Comparison of ENCODE assay signal across 8 cellular contexts in the genomic region with DNA sequence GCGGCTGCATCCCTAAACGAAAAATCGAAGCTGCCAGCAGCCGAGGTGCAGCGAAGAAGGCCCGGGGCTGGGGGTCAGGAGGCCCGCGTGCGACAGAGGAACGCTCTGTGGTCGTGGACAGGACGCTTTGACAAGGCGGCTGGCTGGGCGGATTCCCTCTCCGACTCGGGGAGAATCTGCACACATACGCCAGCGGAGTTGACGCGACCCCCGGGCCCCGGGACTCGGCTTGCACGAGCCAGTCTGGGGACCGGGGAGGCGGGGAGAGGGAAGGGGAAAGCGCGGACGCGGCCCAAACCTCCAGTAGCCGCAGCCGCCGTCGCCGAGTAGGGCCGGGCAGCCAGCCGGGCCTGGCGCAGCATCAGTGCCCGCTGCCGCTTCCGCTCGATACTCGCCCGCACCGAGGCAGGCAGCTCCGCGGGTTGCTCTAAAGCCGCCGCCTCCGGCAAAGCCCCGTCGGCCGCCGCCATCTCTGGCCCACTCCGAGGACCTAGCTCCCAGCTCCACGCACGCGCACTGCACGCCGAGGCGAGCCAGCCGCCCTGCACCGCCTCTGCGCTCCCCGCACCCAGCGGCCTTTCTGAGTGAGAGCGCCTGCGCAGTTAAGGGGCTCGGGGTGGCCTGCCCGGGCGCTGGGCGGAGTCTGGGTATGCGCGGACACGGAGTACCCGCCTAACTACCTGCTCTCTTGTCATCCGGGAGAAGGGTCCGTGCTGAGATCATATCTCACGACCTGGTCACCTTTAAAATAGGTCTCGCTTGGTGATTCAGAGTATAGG. TPM values are rescaled to one million over a fixed set of nuclear protein-coding genes. Genes with fewer than 3 reads are reported as not detected.
DNase-seq lines count a peak whose midpoint lies in the region; ATAC-seq and TF ChIP-seq lines count a peak whose summit lies in the region.

XPA (minus strand) TSS at position 518 of the 779 bp plus-strand sequence; CDS start at position 470, 48 bp downstream.

- H3K36me3 Mint-ChIP-seq in activated T-helper 2 cell treated with anti-CD3 and anti-CD28 coated beads, Interferon-gamma antibody, Interleukin-2, Interleukin-4, amounts not matched to agents 10 μg/mL and 5 μg/mL and 100 μg/mL, durations not matched to agents 14 hours and 24 hours and 36 hours (ENCODE audit: low read depth): peaks cover 32% of the 10 kb centered on the region
- H3K36me3 Mint-ChIP-seq in natural killer cell treated with Interleukin-12 subunit alpha and Interleukin-12 subunit beta and Interleukin-15 and Interleukin-18, amount 100 ng/mL, for 72 hours: peaks cover 4% of the 10 kb centered on the region

- peak; percentile 96 for DNase-seq in EL
- peak; percentile 60 for DNase-seq in GOT3 (lab: John Stamatoyannopoulos, UW)
- peak; percentile 70 for DNase-seq in LNCaP clone FGC (ENCODE audit: low read depth)
- DNase-seq in RPMI8226: peak; percentile 93
- DNase-seq in activated T-helper 2 cell treated with anti-CD3 and anti-CD28 coated beads, Interferon-gamma antibody, Interleukin-2, Interleukin-4, amounts not matched to agents 10 μg/mL and 5 μg/mL and 100 μg/mL, durations not matched to agents 14 hours and 24 hours and 36 hours (ENCODE audit: low spot score): peak; percentile 97
- peak; percentile 90 for DNase-seq in fibroblast of peridontal ligament (ENCODE audit: extremely low read depth)
- peak; percentile 99 for DNase-seq in natural killer cell treated with Interleukin-12 subunit alpha and Interleukin-12 subunit beta and Interleukin-15 and Interleukin-18, amount 100 ng/mL, for 72 hours (ENCODE audit: low spot score)
- DNase-seq in stimulated activated naive CD4-positive, alpha-beta T cell treated with Interleukin-2 at 50 U/mL for 16 hours (lab: John Stamatoyannopoulos, UW): peak; percentile 97

- H3K9me3 Mint-ChIP-seq in activated T-helper 2 cell treated with anti-CD3 and anti-CD28 coated beads, Interferon-gamma antibody, Interleukin-2, Interleukin-4, amounts not matched to agents 10 μg/mL and 5 μg/mL and 100 μg/mL, durations not matched to agents 14 hours and 24 hours and 36 hours: no peaks in the 10 kb centered on the region
- H3K9me3 Mint-ChIP-seq in natural killer cell treated with Interleukin-12 subunit alpha and Interleukin-12 subunit beta and Interleukin-15 and Interleukin-18, amount 100 ng/mL, for 72 hours: no peaks in the 10 kb centered on the region

- H3K27me3 Mint-ChIP-seq in activated T-helper 2 cell treated with anti-CD3 and anti-CD28 coated beads, Interferon-gamma antibody, Interleukin-2, Interleukin-4, amounts not matched to agents 10 μg/mL and 5 μg/mL and 100 μg/mL, durations not matched to agents 14 hours and 24 hours and 36 hours (ENCODE audit: low read depth): peaks cover 2% of the 10 kb centered on the region
- H3K27me3 Mint-ChIP-seq in natural killer cell treated with Interleukin-12 subunit alpha and Interleukin-12 subunit beta and Interleukin-15 and Interleukin-18, amount 100 ng/mL, for 72 hours: peaks cover 12 to 14% of the 10 kb centered on the region in 2 donors

- intact Hi-C loops in activated T-helper 2 cell treated with anti-CD3 and anti-CD28 coated beads, Interferon-gamma antibody, Interleukin-2, Interleukin-4, amounts not matched to agents 10 μg/mL and 5 μg/mL and 100 μg/mL, durations not matched to agents 14 hours and 24 hours and 36 hours (cut with micrococcal nuclease): loop anchor here (1.0 to 5.0 kb wide), 2 partner anchors 64 to 205 kb away; partner anchors contain the start of genes NCBP1 and TSTD2

- H3K4me1 Mint-ChIP-seq in activated T-helper 2 cell treated with anti-CD3 and anti-CD28 coated beads, Interferon-gamma antibody, Interleukin-2, Interleukin-4, amounts not matched to agents 10 μg/mL and 5 μg/mL and 100 μg/mL, durations not matched to agents 14 hours and 24 hours and 36 hours (ENCODE audit: low read depth): peaks cover 44% of the 10 kb centered on the region
- peaks cover 46 to 47% of the 10 kb centered on the region in 2 donors for H3K4me1 Mint-ChIP-seq in natural killer cell treated with Interleukin-12 subunit alpha and Interleukin-12 subunit beta and Interleukin-15 and Interleukin-18, amount 100 ng/mL, for 72 hours (ENCODE audit: low read depth in 2 of 2)

- peak within 1 kb of the TSS; percentile 90 for H3K4me3 Mint-ChIP-seq in activated T-helper 2 cell treated with anti-CD3 and anti-CD28 coated beads, Interferon-gamma antibody, Interleukin-2, Interleukin-4, amounts not matched to agents 10 μg/mL and 5 μg/mL and 100 μg/mL, durations not matched to agents 14 hours and 24 hours and 36 hours (ENCODE audit: low read depth)
- H3K4me3 Mint-ChIP-seq in natural killer cell treated with Interleukin-12 subunit alpha and Interleukin-12 subunit beta and Interleukin-15 and Interleukin-18, amount 100 ng/mL, for 72 hours: peak within 1 kb of the TSS; percentile 90

- H3K4me3 ChIP-seq in LNCaP clone FGC (ENCODE audit: low read depth, low read length): peak within 1 kb of the TSS; percentile 90

- H3K27ac Mint-ChIP-seq in activated T-helper 2 cell treated with anti-CD3 and anti-CD28 coated beads, Interferon-gamma antibody, Interleukin-2, Interleukin-4, amounts not matched to agents 10 μg/mL and 5 μg/mL and 100 μg/mL, durations not matched to agents 14 hours and 24 hours and 36 hours: peak within 1 kb of the TSS; percentile 83
- peak within 1 kb of the TSS; percentile 89 to 96 for H3K27ac Mint-ChIP-seq in natural killer cell treated with Interleukin-12 subunit alpha and Interleukin-12 subunit beta and Interleukin-15 and Interleukin-18, amount 100 ng/mL, for 72 hours

- peak; percentile 97 to 98 for ATAC-seq in natural killer cell treated with Interleukin-12 subunit alpha and Interleukin-12 subunit beta and Interleukin-15 and Interleukin-18, amount 100 ng/mL, for 72 hours

- TF ChIP-seq CTCF in LNCaP clone FGC (IDR thresholded peaks at IDR 0.05; ENCODE audit: control insufficient read depth, extremely low read depth, insufficient read depth): no peak

RNA-seq across cellular contexts. Expression of gene XPA, which starts in this region (rescaled TPM):
- 10.3 and 14.6 TPM in 2 replicates for total RNA-seq in activated T-helper 2 cell treated with anti-CD3 and anti-CD28 coated beads, Interferon-gamma antibody, Interleukin-2, Interleukin-4, amounts not matched to agents 10 μg/mL and 5 μg/mL and 100 μg/mL, durations not matched to agents 14 hours and 24 hours and 36 hours
- total RNA-seq in natural killer cell treated with Interleukin-12 subunit alpha and Interleukin-12 subunit beta and Interleukin-15 and Interleukin-18, amount 100 ng/mL, for 72 hours: 10 to 100 TPM; 11.2 to 12.5 TPM

Comparison
In these comparisons a context has a peak if more than half of its experiments do, and no peak if none do; other contexts are left out.
1. Peak in every context shown above with its lines: DNase-seq, ATAC-seq and H3K4me3 ChIP-seq.